Comparison of ENCODE assay signal across 15 cellular contexts in genomic region chr6:139549561-139550070, GRCh38.
"Had no signal": no experiment of that assay in that cellular context is flagged by ENCODE, and none has a peak within 500 bp of the region (broad histone marks: within the 10 kb centered on the region; RNA-seq: fewer than 3 reads in every experiment).

No MANE protein-coding gene starts in this region.

- H3K36me3 Mint-ChIP-seq: activated naive CD8-positive, alpha-beta T cell treated with anti-CD3 and anti-CD28 coated beads, Interleukin-2, amount 10 ng/mL, durations not matched to agents 7 days and 5 days had no signal

- H3K4me2 ChIP-seq: smooth muscle cell had no signal

- H3K9me3 Mint-ChIP-seq: activated CD8-positive, alpha-beta T cell treated with anti-CD3 and anti-CD28 coated beads for 36 hours; activated T-cell treated with anti-CD3 and anti-CD28 coated beads, Interleukin-2, amount 50 U/mL, for 72 hours had no signal

- DNase-seq: activated CD4-positive, alpha-beta T cell treated with anti-CD3 and anti-CD28 coated beads for 4 hours; activated CD8-positive, alpha-beta memory T cell treated with anti-CD3 and anti-CD28 coated beads, Interleukin-2, amount 50 U/mL, for 4 hours; activated CD8-positive, alpha-beta T cell treated with anti-CD3 and anti-CD28 coated beads for 36 hours; activated naive CD8-positive, alpha-beta T cell treated with anti-CD3 and anti-CD28 coated beads, Interleukin-2, amount 10 ng/mL, durations not matched to agents 7 days and 5 days; activated T-cell treated with anti-CD3 and anti-CD28 coated beads, Interleukin-2, amount 50 U/mL, for 72 hours; aorta; effector CD4-positive, alpha-beta T cell; hypothalamus had no signal

- H3K4me3 Mint-ChIP-seq: activated CD8-positive, alpha-beta T cell treated with anti-CD3 and anti-CD28 coated beads for 36 hours; activated naive CD8-positive, alpha-beta T cell treated with anti-CD3 and anti-CD28 coated beads, Interleukin-2, amount 10 ng/mL, durations not matched to agents 7 days and 5 days; neural crest cell; T-helper 1 cell treated with Interleukin-12 subunit alpha and Interleukin-12 subunit beta and Interleukin-4 antibody, amounts not matched to agents 30 μg/mL and 1 μg/mL, for 36 hours had no signal

- H3K27me3 ChIP-seq: cardiac muscle cell, pancreas, tibial nerve had no signal

- H3K4me3 ChIP-seq: cardiac muscle cell, pancreas, smooth muscle cell, tibial nerve had no signal

- ATAC-seq: activated CD8-positive, alpha-beta T cell treated with anti-CD3 and anti-CD28 coated beads for 36 hours; activated T-cell treated with anti-CD3 and anti-CD28 coated beads, Interleukin-2, amount 50 U/mL, for 72 hours; left lobe of liver had no signal

- H3K27ac ChIP-seq: cardiac muscle cell, tibial nerve had no signal

- H3K36me3 ChIP-seq: cardiac muscle cell, pancreas, tibial nerve had no signal

- H3K27ac Mint-ChIP-seq: activated CD8-positive, alpha-beta T cell treated with anti-CD3 and anti-CD28 coated beads for 36 hours; activated naive CD8-positive, alpha-beta T cell treated with anti-CD3 and anti-CD28 coated beads, Interleukin-2, amount 10 ng/mL, durations not matched to agents 7 days and 5 days; activated T-cell treated with anti-CD3 and anti-CD28 coated beads, Interleukin-2, amount 50 U/mL, for 72 hours; T-helper 1 cell treated with Interleukin-12 subunit alpha and Interleukin-12 subunit beta and Interleukin-4 antibody, amounts not matched to agents 30 μg/mL and 1 μg/mL, for 36 hours had no signal

- H3K9me3 ChIP-seq: pancreas, tibial nerve had no signal
